8 cellular contexts compared by ENCODE assay signal in genomic region chr19:1490020-1490310, GRCh38. TPM values are rescaled to one million over a fixed set of nuclear protein-coding genes. Genes with fewer than 3 reads are reported as not detected.
DNase-seq lines count a peak whose midpoint lies in the region; ATAC-seq and TF ChIP-seq lines count a peak whose summit lies in the region.

No MANE protein-coding gene starts in this region.

- TF ChIP-seq CTCF in gastroesophageal sphincter (IDR thresholded peaks at IDR 0.05), result no peak

- peaks cover 19% of the 10 kb centered on the region for H3K27me3 ChIP-seq in gastroesophageal sphincter

- peak overlapping the region; percentile 88 for H3K4me3 ChIP-seq in SK-N-MC
- peak overlapping the region; percentile 43 to 62 for H3K4me3 ChIP-seq in gastroesophageal sphincter
- peak overlapping the region; percentile 58 for H3K4me3 ChIP-seq in skeletal muscle cell (ENCODE audit: low read depth, low read length)

- ATAC-seq in gastroesophageal sphincter (no peak), HG03442 (IDR thresholded peaks at IDR 0.05; ENCODE audit: unreplicated experiment) (no peak)

- H3K27ac ChIP-seq in SK-N-MC, result peak overlapping the region; percentile 22; the same call in 1 of the 2 replicates
- H3K27ac ChIP-seq in gastroesophageal sphincter, result peak overlapping the region; percentile 2 to 90 (median 78)

- TF ChIP-seq POLR2A in GM18526 (IDR thresholded peaks at IDR 0.05; ENCODE audit: extremely low read depth, insufficient read length), result peak; percentile 12
- no peak for TF ChIP-seq POLR2A in gastroesophageal sphincter (IDR thresholded peaks at IDR 0.05)

- no peak for TF ChIP-seq EP300 in gastroesophageal sphincter (IDR thresholded peaks at IDR 0.05)

- H3K4me1 ChIP-seq in gastroesophageal sphincter, result peaks cover 0 to 23% (median 12%) of the 10 kb centered on the region in 3 donors

- no peak for DNase-seq in SK-N-MC (ENCODE audit: low read depth, low spot score)
- DNase-seq in skeletal muscle cell (ENCODE audit: low read depth), result no peak
- no peak for DNase-seq in NCI-H1105 treated with DMSO at 0.1 percent for 48 hours (lab: John Stamatoyannopoulos, UW)
- DNase-seq in cerebellar nuclear complex (lab: John Stamatoyannopoulos, UW), result no peak
- DNase-seq in AG20443 (ENCODE audit: low spot score), result no peak

- H3K9ac ChIP-seq in SK-N-MC (ENCODE audit: insufficient read length), result peak overlapping the region; percentile 82

- WGBS in gastroesophageal sphincter (ENCODE audit: low coverage in 1 of 2), 2 donors, result no CpG with 5 or more reads among the region's 15 CpGs

- no peaks in the 10 kb centered on the region for H3K36me3 ChIP-seq in SK-N-MC (ENCODE audit: insufficient read depth, low read length)
- no peaks in the 10 kb centered on the region for H3K36me3 ChIP-seq in gastroesophageal sphincter

- no peaks in the 10 kb centered on the region for H3K9me3 ChIP-seq in SK-N-MC (ENCODE audit: low read depth, low read length)
- H3K9me3 ChIP-seq in gastroesophageal sphincter, result no peaks in the 10 kb centered on the region

RNA-seq across cellular contexts. Expression of gene PCSK4, which starts 0.2 kb away (rescaled TPM):
- total RNA-seq in gastroesophageal sphincter, result 1 to 10 TPM in 3 of 4 donors, under 1 TPM in 1; 0.94 to 2.2 (median 2.0) TPM

RNA-seq across cellular contexts. Expression of gene REEP6, which starts 1.0 kb away (rescaled TPM):
- total RNA-seq in gastroesophageal sphincter, result under 1 TPM in 3 of 4 donors, not detected in 1; 0.32 to 0.96 (median 0.40) TPM

RNA-seq across cellular contexts. Expression of gene C19orf25, which starts 10.9 kb away (rescaled TPM):
- total RNA-seq in gastroesophageal sphincter, result 10 to 100 TPM; 20.6 to 40.0 (median 28.2) TPM

RNA-seq across cellular contexts. Expression of gene ADAMTSL5, which starts 22.9 kb away (rescaled TPM):
- 1 to 10 TPM; 1.3 to 9.7 (median 3.6) TPM for total RNA-seq in gastroesophageal sphincter

RNA-seq across cellular contexts. Expression of gene PLK5, which starts 33.9 kb away (rescaled TPM):
- under 1 TPM in 1 of 4 donors, not detected in 3; 0.15 TPM for total RNA-seq in gastroesophageal sphincter
